Comparison of ENCODE assay signal across 23 cellular contexts in the genomic region with DNA sequence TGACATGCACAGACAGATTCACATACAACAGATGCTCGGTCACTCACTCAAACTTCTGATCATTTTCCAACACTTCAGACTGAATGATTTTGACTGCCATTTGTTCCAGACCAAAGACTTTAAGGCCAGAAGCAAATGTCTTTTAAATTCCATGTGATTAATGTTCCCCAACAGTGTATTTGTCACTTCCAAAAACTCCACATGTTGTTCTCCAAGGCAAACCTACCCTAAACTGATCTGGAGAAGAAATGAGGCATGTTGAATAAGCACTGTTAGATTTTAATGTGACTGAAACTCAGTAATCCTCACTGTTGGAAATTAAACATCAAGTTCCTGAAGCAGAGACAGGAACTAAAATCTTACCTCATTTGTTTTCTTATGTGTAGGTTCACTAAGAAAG.
"Had no signal": no experiment of that assay in that cellular context is flagged by ENCODE, and none has a peak within 500 bp of the region (broad histone marks: within the 10 kb centered on the region; RNA-seq: fewer than 3 reads in every experiment).

No MANE protein-coding gene starts in this region.

- H3K4me3 ChIP-seq: SK-N-MC had no signal

- DNase-seq: activated B cell treated with CpG ODN at 0.5 μM for 24 hours; activated CD4-positive, alpha-beta memory T cell treated with anti-CD3 and anti-CD28 coated beads for 36 hours; activated CD4-positive, alpha-beta T cell treated with anti-CD3 and anti-CD28 coated beads for 1 hour; activated CD4-positive, alpha-beta T cell treated with anti-CD3 and anti-CD28 coated beads, Interleukin-2, amount 10 ng/mL, durations not matched to agents 24 days and 14 days; activated CD8-positive, alpha-beta memory T cell treated with anti-CD3 and anti-CD28 coated beads for 24 hours; activated gamma-delta T cell; activated naive CD4-positive, alpha-beta T cell treated with anti-CD3 and anti-CD28 coated beads, Interleukin-2, amount 10 ng/mL, durations not matched to agents 7 days and 5 days; activated naive CD8-positive, alpha-beta T cell treated with anti-CD3 and anti-CD28 coated beads for 36 hours; activated T-cell treated with anti-CD3 and anti-CD28 coated beads, Interleukin-2, amount 50 U/mL, for 4 hours; IMR-90; Kasumi-1; KBM-7; NCI-H1092; NCI-H1417; NCI-H1694; NCI-H2029 treated with DMSO at 0.1 percent for 48 hours; NCI-H526; NCI-H774; SIG-M5; T-cell; T-helper 2 cell; T1000 had no signal

- ATAC-seq: activated T-cell treated with anti-CD3 and anti-CD28 coated beads, Interleukin-2, amount 50 U/mL, for 4 hours; T-cell had no signal

- H3K27ac ChIP-seq: SK-N-MC had no signal
